Comparison of ENCODE assay signal across 38 cellular contexts in the genomic region with DNA sequence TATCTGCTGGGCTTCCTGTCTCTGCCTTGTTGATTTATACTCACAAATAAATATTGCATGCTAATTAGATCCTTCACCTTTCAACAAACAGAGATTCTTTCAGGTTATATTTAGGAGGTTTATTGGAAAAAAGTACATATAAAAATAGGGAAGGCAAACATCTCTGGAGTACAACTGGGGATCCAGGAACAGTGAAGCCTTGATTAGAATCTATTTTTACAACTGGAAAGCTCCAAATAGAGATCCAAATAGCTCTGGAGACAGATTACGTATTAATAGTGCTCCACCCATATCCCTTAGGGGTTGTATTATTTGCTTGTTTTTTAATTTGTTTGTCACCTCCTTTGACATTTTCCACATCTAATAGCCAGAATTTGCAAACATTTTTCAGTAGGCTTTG.
"Had no signal": no experiment of that assay in that cellular context is flagged by ENCODE, and none has a peak within 500 bp of the region (broad histone marks: within the 10 kb centered on the region; RNA-seq: fewer than 3 reads in every experiment).

No MANE protein-coding gene starts in this region.

- H3K27ac Mint-ChIP-seq: activated CD4-positive, alpha-beta memory T cell treated with anti-CD3 and anti-CD28 coated beads, Interleukin-2, amount 10 ng/mL, durations not matched to agents 7 days and 5 days; activated CD4-positive, alpha-beta T cell treated with anti-CD3 and anti-CD28 coated beads for 36 hours; activated CD4-positive, alpha-beta T cell treated with anti-CD3 and anti-CD28 coated beads, Interleukin-2, amount 10 ng/mL, durations not matched to agents 7 days and 5 days; activated CD8-positive, alpha-beta memory T cell treated with anti-CD3 and anti-CD28 coated beads, Interleukin-2, amount 10 ng/mL, durations not matched to agents 7 days and 5 days; activated CD8-positive, alpha-beta T cell treated with anti-CD3 and anti-CD28 coated beads, Interleukin-2, amount 10 ng/mL, durations not matched to agents 7 days and 5 days; activated naive CD4-positive, alpha-beta T cell treated with anti-CD3 and anti-CD28 coated beads for 36 hours; activated naive CD4-positive, alpha-beta T cell treated with anti-CD3 and anti-CD28 coated beads, Interleukin-2, amount 50 U/mL, for 72 hours; activated naive CD8-positive, alpha-beta T cell treated with anti-CD3 and anti-CD28 coated beads for 36 hours; activated T-cell treated with anti-CD3 and anti-CD28 coated beads, Interleukin-2, amount 50 U/mL, for 24 hours; activated T-helper 1 cell treated with anti-CD3 and anti-CD28 coated beads, Interleukin-12 subunit alpha, Interleukin-12 subunit beta, Interleukin-2, Interleukin-4 antibody, amounts not matched to agents 30 ng/mL and 10 ng/mL and 1 ng/mL, durations not matched to agents 14 hours and 24 hours and 36 hours; activated T-helper 17 cell treated with anti-CD3 and anti-CD28 coated beads, Interleukin-2, amount 50 U/mL, for 72 hours; T-helper 1 cell treated with Interleukin-12 subunit alpha and Interleukin-12 subunit beta and Interleukin-4 antibody, amounts not matched to agents 30 μg/mL and 1 μg/mL, for 36 hours; T-helper 2 cell treated with Interferon-gamma antibody and Interleukin-4, amounts not matched to agents 5 μg/mL and 100 μg/mL, for 36 hours; WTC11 had no signal

- H3K27me3 ChIP-seq: adrenal gland, body of pancreas, brain microvascular endothelial cell, breast epithelium had no signal

- H3K27ac ChIP-seq: adrenal gland, body of pancreas, brain microvascular endothelial cell, breast epithelium, WERI-Rb-1 had no signal

- H3K9me3 Mint-ChIP-seq: activated T-helper 1 cell treated with anti-CD3 and anti-CD28 coated beads, Interleukin-12 subunit alpha, Interleukin-12 subunit beta, Interleukin-2, Interleukin-4 antibody, amounts not matched to agents 30 ng/mL and 10 ng/mL and 1 ng/mL, durations not matched to agents 14 hours and 24 hours and 36 hours; T-helper 1 cell treated with Interleukin-12 subunit alpha and Interleukin-12 subunit beta and Interleukin-4 antibody, amounts not matched to agents 30 μg/mL and 1 μg/mL, for 36 hours; T-helper 2 cell treated with Interferon-gamma antibody and Interleukin-4, amounts not matched to agents 5 μg/mL and 100 μg/mL, for 36 hours had no signal

- H3K36me3 ChIP-seq: adrenal gland, brain microvascular endothelial cell, breast epithelium, WERI-Rb-1 had no signal

- H3K9me3 ChIP-seq: adrenal gland, body of pancreas had no signal

- H3K4me3 ChIP-seq: adrenal gland, body of pancreas, breast epithelium had no signal

- H3K27me3 Mint-ChIP-seq: activated CD4-positive, alpha-beta memory T cell treated with anti-CD3 and anti-CD28 coated beads, Interleukin-2, amount 10 ng/mL, durations not matched to agents 7 days and 5 days; activated CD4-positive, alpha-beta T cell treated with anti-CD3 and anti-CD28 coated beads, Interleukin-2, amount 10 ng/mL, durations not matched to agents 7 days and 5 days; activated CD8-positive, alpha-beta memory T cell treated with anti-CD3 and anti-CD28 coated beads, Interleukin-2, amount 10 ng/mL, durations not matched to agents 7 days and 5 days had no signal

- H3K4me1 Mint-ChIP-seq: activated CD4-positive, alpha-beta memory T cell treated with anti-CD3 and anti-CD28 coated beads, Interleukin-2, amount 10 ng/mL, durations not matched to agents 7 days and 5 days; activated CD4-positive, alpha-beta T cell treated with anti-CD3 and anti-CD28 coated beads for 36 hours; activated CD4-positive, alpha-beta T cell treated with anti-CD3 and anti-CD28 coated beads, Interleukin-2, amount 10 ng/mL, durations not matched to agents 7 days and 5 days; activated CD8-positive, alpha-beta memory T cell treated with anti-CD3 and anti-CD28 coated beads, Interleukin-2, amount 10 ng/mL, durations not matched to agents 7 days and 5 days; activated naive CD8-positive, alpha-beta T cell treated with anti-CD3 and anti-CD28 coated beads for 36 hours; activated T-helper 17 cell treated with anti-CD3 and anti-CD28 coated beads, Interleukin-2, amount 50 U/mL, for 72 hours; WTC11 had no signal

- DNase-seq: activated CD4-positive, alpha-beta memory T cell treated with anti-CD3 and anti-CD28 coated beads, Interleukin-2, amount 10 ng/mL, durations not matched to agents 7 days and 5 days; activated CD4-positive, alpha-beta T cell treated with anti-CD3 and anti-CD28 coated beads for 1 hour; activated CD4-positive, alpha-beta T cell treated with anti-CD3 and anti-CD28 coated beads for 36 hours; activated CD4-positive, alpha-beta T cell treated with anti-CD3 and anti-CD28 coated beads for 48 hours; activated CD4-positive, alpha-beta T cell treated with anti-CD3 and anti-CD28 coated beads, Interleukin-2, amount 10 ng/mL, durations not matched to agents 7 days and 5 days; activated CD4-positive, alpha-beta T cell treated with anti-CD3 and anti-CD28 coated beads, Interleukin-2, amount 50 U/mL, for 48 hours; activated CD4-positive, CD25-positive, alpha-beta regulatory T cell; activated CD8-positive, alpha-beta memory T cell treated with anti-CD3 and anti-CD28 coated beads for 24 hours; activated CD8-positive, alpha-beta memory T cell treated with anti-CD3 and anti-CD28 coated beads, Interleukin-2, amount 10 ng/mL, durations not matched to agents 7 days and 5 days; activated CD8-positive, alpha-beta memory T cell treated with anti-CD3 and anti-CD28 coated beads, Interleukin-2, amount 50 U/mL, for 48 hours; activated CD8-positive, alpha-beta T cell treated with anti-CD3 and anti-CD28 coated beads, Interleukin-2, amount 10 ng/mL, durations not matched to agents 7 days and 5 days; activated effector memory CD4-positive, alpha-beta T cell treated with anti-CD3 and anti-CD28 coated beads, Interleukin-2, amount 50 U/mL, for 16 hours; activated gamma-delta T cell treated with Interleukin-2 at 50 U/mL for 16 hours; activated naive CD4-positive, alpha-beta T cell; activated naive CD4-positive, alpha-beta T cell treated with anti-CD3 and anti-CD28 coated beads for 36 hours; activated naive CD4-positive, alpha-beta T cell treated with anti-CD3 and anti-CD28 coated beads, Interleukin-2, amount 50 U/mL, for 16 hours; activated naive CD8-positive, alpha-beta T cell treated with anti-CD3 and anti-CD28 coated beads for 36 hours; activated T-cell treated with anti-CD3 and anti-CD28 coated beads, Interleukin-2, amount 50 U/mL, for 24 hours; activated T-cell treated with anti-CD3 and anti-CD28 coated beads, Interleukin-2, amount 50 U/mL, for 48 hours; adrenal gland; amniotic stem cell; aorta; body of pancreas; brain microvascular endothelial cell; central memory CD4-positive, alpha-beta T cell; cerebellar nuclear complex; T-helper 1 cell; T-helper 2 cell; T-helper 9 cell; WERI-Rb-1 had no signal

- ATAC-seq: activated CD4-positive, alpha-beta T cell treated with anti-CD3 and anti-CD28 coated beads for 36 hours; activated CD4-positive, CD25-positive, alpha-beta regulatory T cell treated with anti-CD3 and anti-CD28 coated beads, Interleukin-2, amount 50 U/mL, for 24 hours; activated CD8-positive, alpha-beta memory T cell treated with anti-CD3 and anti-CD28 coated beads, Interleukin-2, amount 10 ng/mL, durations not matched to agents 7 days and 5 days; activated CD8-positive, alpha-beta T cell treated with anti-CD3 and anti-CD28 coated beads, Interleukin-2, amount 10 ng/mL, durations not matched to agents 7 days and 5 days; activated naive CD4-positive, alpha-beta T cell treated with anti-CD3 and anti-CD28 coated beads, Interleukin-2, amount 50 U/mL, for 72 hours; activated T-helper 17 cell treated with anti-CD3 and anti-CD28 coated beads, Interleukin-2, amount 50 U/mL, for 72 hours; body of pancreas; WTC11 had no signal

- H3K4me1 ChIP-seq: adrenal gland, body of pancreas, breast epithelium had no signal

- H3K4me3 Mint-ChIP-seq: activated CD4-positive, alpha-beta memory T cell treated with anti-CD3 and anti-CD28 coated beads, Interleukin-2, amount 10 ng/mL, durations not matched to agents 7 days and 5 days; activated CD4-positive, alpha-beta T cell treated with anti-CD3 and anti-CD28 coated beads for 36 hours; activated CD4-positive, alpha-beta T cell treated with anti-CD3 and anti-CD28 coated beads, Interleukin-2, amount 10 ng/mL, durations not matched to agents 7 days and 5 days; activated CD8-positive, alpha-beta memory T cell treated with anti-CD3 and anti-CD28 coated beads, Interleukin-2, amount 10 ng/mL, durations not matched to agents 7 days and 5 days; activated CD8-positive, alpha-beta T cell treated with anti-CD3 and anti-CD28 coated beads, Interleukin-2, amount 10 ng/mL, durations not matched to agents 7 days and 5 days; activated naive CD4-positive, alpha-beta T cell treated with anti-CD3 and anti-CD28 coated beads for 36 hours; activated naive CD8-positive, alpha-beta T cell treated with anti-CD3 and anti-CD28 coated beads for 36 hours; activated T-cell treated with anti-CD3 and anti-CD28 coated beads, Interleukin-2, amount 50 U/mL, for 24 hours; activated T-helper 1 cell treated with anti-CD3 and anti-CD28 coated beads, Interleukin-12 subunit alpha, Interleukin-12 subunit beta, Interleukin-2, Interleukin-4 antibody, amounts not matched to agents 30 ng/mL and 10 ng/mL and 1 ng/mL, durations not matched to agents 14 hours and 24 hours and 36 hours; activated T-helper 17 cell treated with anti-CD3 and anti-CD28 coated beads, Interleukin-2, amount 50 U/mL, for 72 hours; T-helper 1 cell treated with Interleukin-12 subunit alpha and Interleukin-12 subunit beta and Interleukin-4 antibody, amounts not matched to agents 30 μg/mL and 1 μg/mL, for 36 hours; T-helper 2 cell treated with Interferon-gamma antibody and Interleukin-4, amounts not matched to agents 5 μg/mL and 100 μg/mL, for 36 hours; WTC11 had no signal

- H3K36me3 Mint-ChIP-seq: activated CD8-positive, alpha-beta memory T cell treated with anti-CD3 and anti-CD28 coated beads, Interleukin-2, amount 10 ng/mL, durations not matched to agents 7 days and 5 days; activated naive CD4-positive, alpha-beta T cell treated with anti-CD3 and anti-CD28 coated beads, Interleukin-2, amount 50 U/mL, for 72 hours; activated naive CD8-positive, alpha-beta T cell treated with anti-CD3 and anti-CD28 coated beads for 36 hours had no signal
